Comparison of ENCODE assay signal across 23 cellular contexts in genomic region chr11:26675233-26675928, GRCh38. TPM values are rescaled to one million over a fixed set of nuclear protein-coding genes. Genes with fewer than 3 reads are reported as not detected.
"Had no signal": no experiment of that assay in that cellular context is flagged by ENCODE, and none has a peak within 500 bp of the region (broad histone marks: within the 10 kb centered on the region; RNA-seq: fewer than 3 reads in every experiment).

No MANE protein-coding gene starts in this region.

- H3K36me3 ChIP-seq: cardiac muscle cell, heart right ventricle, lower lobe of right lung, sigmoid colon had no signal

- H3K27ac ChIP-seq: cardiac muscle cell, heart right ventricle, lower lobe of right lung, sigmoid colon, testis had no signal

- H3K9me3 ChIP-seq: heart right ventricle, lower lobe of right lung, sigmoid colon, testis had no signal

- ATAC-seq: activated T-cell treated with anti-CD3 and anti-CD28 coated beads, Interleukin-2, amount 50 U/mL, for 72 hours; heart right ventricle; left colon; lower lobe of right lung had no signal

- H3K4me3 ChIP-seq: cardiac muscle cell, heart right ventricle, lower lobe of right lung, sigmoid colon, testis had no signal

- DNase-seq: activated CD4-positive, alpha-beta memory T cell treated with anti-CD3 and anti-CD28 coated beads, Interleukin-2, amount 10 ng/mL, durations not matched to agents 7 days and 5 days; activated CD4-positive, alpha-beta T cell treated with anti-CD3 and anti-CD28 coated beads, Interleukin-2, amount 10 ng/mL, durations not matched to agents 24 days and 14 days; activated effector memory CD4-positive, alpha-beta T cell treated with Interleukin-2 at 50 U/mL for 16 hours; activated naive CD4-positive, alpha-beta T cell treated with anti-CD3 and anti-CD28 coated beads for 36 hours; activated T-cell treated with anti-CD3 and anti-CD28 coated beads, Interleukin-2, amount 50 U/mL, for 72 hours; amygdala; cortex of kidney; heart right ventricle; islet precursor cell; left colon; lower lobe of right lung; naive B cell; occipital lobe; sigmoid colon; stimulated activated CD4-positive, alpha-beta T cell treated with anti-CD3 and anti-CD28 coated beads, Interleukin-2, amount 100 ng/mL, for 48 hours; stimulated activated CD8-positive, alpha-beta memory T cell treated with anti-CD3 and anti-CD28 coated beads, Interleukin-4, amount 100 ng/mL, for 48 hours; stimulated activated naive CD4-positive, alpha-beta T cell; testis had no signal

- FAIRE-seq: endometrium had no signal

- H3K27me3 ChIP-seq: cardiac muscle cell, heart right ventricle, sigmoid colon, testis had no signal

- H3K4me1 ChIP-seq: heart right ventricle, lower lobe of right lung, sigmoid colon, testis had no signal

RNA-seq across cellular contexts. Expression of gene SLC5A12, which starts 46.5 kb away (rescaled TPM):
- total RNA-seq: activated CD4-positive, alpha-beta memory T cell treated with anti-CD3 and anti-CD28 coated beads, Interleukin-2, amount 10 ng/mL, durations not matched to agents 7 days and 5 days; activated CD4-positive, alpha-beta T cell treated with anti-CD3 and anti-CD28 coated beads, Interleukin-2, amount 10 ng/mL, durations not matched to agents 24 days and 14 days; activated naive CD4-positive, alpha-beta T cell treated with anti-CD3 and anti-CD28 coated beads for 36 hours; activated T-cell treated with anti-CD3 and anti-CD28 coated beads, Interleukin-2, amount 50 U/mL, for 72 hours; epithelial cell of proximal tubule; lower lobe of right lung; mesenteric fat pad; posterior vena cava had no signal
- polyA plus RNA-seq: heart right ventricle had no signal
